ENCODE assay signal across 8 cellular contexts in genomic region chr12:124862768-124863408, GRCh38. TPM values are rescaled to one million over a fixed set of nuclear protein-coding genes. Genes with fewer than 3 reads are reported as not detected.
DNase-seq lines count a peak whose midpoint lies in the region; ATAC-seq and TF ChIP-seq lines count a peak whose summit lies in the region.

No MANE protein-coding gene starts in this region.

- H3K4me3 ChIP-seq in choroid plexus epithelial cell (ENCODE audit: low read depth, low read length): peak overlapping the region; percentile 80
- peak overlapping the region; percentile 43 for H3K4me3 ChIP-seq in lower leg skin (ENCODE audit: low read depth, poor library complexity, severe bottlenecking)
- H3K4me3 ChIP-seq in subcutaneous abdominal adipose tissue (ENCODE audit: low read depth in 1 of 5, low read length in 5 of 5): peak overlapping the region; percentile 72 to 86 (median 85)

- intact Hi-C loops in lower leg skin (cut with DNase I; ENCODE audit: low total_unique reads): no loop called here

- TF ChIP-seq POLR2A in Raji (IDR thresholded peaks at IDR 0.05; ENCODE audit: insufficient read depth, low read depth, low read length): peak; percentile 18; the same call in 1 of the 2 replicates
- TF ChIP-seq POLR2A in lower leg skin (IDR thresholded peaks at IDR 0.05): no peak

- no peaks in the 10 kb centered on the region for H3K9me3 ChIP-seq in subcutaneous abdominal adipose tissue (ENCODE audit: control insufficient read depth in 5 of 5, low read length in 5 of 5)

- WGBS in lower leg skin, 2 donors: 12 to 14% methylated on average over 19 to 22 of the region's 22 CpGs

- peaks cover 7 to 50% (median 38%) of the 10 kb centered on the region in 5 donors for H3K4me1 ChIP-seq in subcutaneous abdominal adipose tissue (ENCODE audit: control insufficient read depth in 5 of 5, insufficient read depth in 5 of 5, low read length in 5 of 5)

- no peaks in the 10 kb centered on the region for H3K27me3 ChIP-seq in subcutaneous abdominal adipose tissue (ENCODE audit: control insufficient read depth in 5 of 5, insufficient read depth in 4 of 5, low read length in 5 of 5)

- peak; percentile 13 for ATAC-seq in GM18520 (IDR thresholded peaks at IDR 0.05; ENCODE audit: unreplicated experiment)
- peak; percentile 17 for ATAC-seq in HG03045 (IDR thresholded peaks at IDR 0.05; ENCODE audit: unreplicated experiment)

- peaks cover 0 to 13% (median 5%) of the 10 kb centered on the region in 5 donors for H3K36me3 ChIP-seq in subcutaneous abdominal adipose tissue (ENCODE audit: control insufficient read depth in 5 of 5, insufficient read depth in 5 of 5, low read length in 5 of 5)

- DNase-seq in AG08396 (ENCODE audit: low spot score): peak; percentile 34
- DNase-seq in choroid plexus epithelial cell (ENCODE audit: low read depth): peak; percentile 65
- no peak for DNase-seq in lower leg skin (ENCODE audit: low spot score in 2 of 2)
- no peak for DNase-seq in cerebellar nuclear complex (lab: John Stamatoyannopoulos, UW)

- H3K27ac ChIP-seq in subcutaneous abdominal adipose tissue (ENCODE audit: low read depth, low read length): peak overlapping the region; percentile 50

- TF ChIP-seq CTCF in choroid plexus epithelial cell (conservative IDR thresholded peaks at IDR 0.05; ENCODE audit: low read depth, low read length) (no peak), lower leg skin (IDR thresholded peaks at IDR 0.05) (no peak)

- peak overlapping the region; percentile 61 to 81 (median 76) for H3K9ac ChIP-seq in subcutaneous abdominal adipose tissue (ENCODE audit: low read length in 5 of 5)

RNA-seq across cellular contexts. Expression of gene SCARB1, which starts 0.8 kb away (rescaled TPM):
- total RNA-seq in lower leg skin: 10 to 100 TPM; 18.6 to 41.8 (median 26.7) TPM

RNA-seq across cellular contexts. Expression of gene UBC, which starts 51.6 kb away (rescaled TPM):
- 1,000 to 10,000 TPM; 1,350 to 1,636 (median 1,452) TPM for total RNA-seq in lower leg skin

Comparison
In these comparisons a context has a peak if more than half of its experiments do, and no peak if none do; other contexts are left out.
1. DNase-seq: peak in AG08396 (single experiment) and choroid plexus epithelial cell (single experiment); none in lower leg skin (0 of 2) and cerebellar nuclear complex (0 of 2).
2. Peak in every context shown above with its lines, with median percentiles within 50 percentile points of each other: H3K4me3 ChIP-seq.